1 cellular context compared by ENCODE assay signal in the genomic region with DNA sequence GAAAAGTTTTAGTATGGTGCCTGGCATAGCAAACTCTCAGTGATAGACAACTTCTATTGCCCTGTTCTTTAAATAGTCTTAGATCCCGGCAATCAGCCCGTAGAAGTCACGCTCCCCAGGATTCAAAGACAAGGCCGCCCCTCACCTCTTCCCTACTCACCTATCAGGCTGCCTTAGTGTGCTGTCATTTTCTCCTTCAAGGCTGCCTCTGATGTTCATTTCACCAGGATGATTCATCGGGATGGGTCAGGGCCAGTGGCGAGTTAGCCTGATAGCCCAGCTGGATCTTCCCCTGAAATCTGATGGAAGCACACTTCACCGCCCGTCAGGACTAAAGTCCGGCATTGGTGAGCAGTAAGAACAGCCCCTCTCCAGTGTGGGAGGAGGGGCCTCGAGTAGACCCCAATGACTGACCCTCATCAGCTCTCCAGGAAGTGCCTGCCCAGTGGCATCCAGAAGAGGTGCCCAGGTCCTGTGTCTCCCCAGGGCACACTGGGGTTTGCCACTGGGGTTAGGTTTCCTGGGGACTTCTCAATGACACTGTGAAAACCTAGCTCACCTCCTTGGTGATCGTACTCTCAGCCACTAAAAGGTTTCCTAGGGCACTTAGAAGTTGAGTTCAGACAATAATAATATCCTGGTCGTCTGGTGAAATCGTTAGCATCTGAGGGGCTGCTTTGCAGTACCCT.
TF ChIP-seq lines count a peak whose summit lies in the region.

No MANE protein-coding gene starts in this region.

TF ChIP-seq in H1, 55 proteins besides CTCF, POLR2A, EP300 and RAD21:
- TF ChIP-seq TAF1 (IDR thresholded peaks at IDR 0.05; ENCODE audit: low read depth, low read length) = no peak
- TF ChIP-seq SP4 (IDR thresholded peaks at IDR 0.05; ENCODE audit: low read length) = no peak
- TF ChIP-seq EGR1 (IDR thresholded peaks at IDR 0.05; ENCODE audit: borderline replicate concordance, low read depth, low read length) = no peak
- no peak for TF ChIP-seq SIX5 (IDR thresholded peaks at IDR 0.05; ENCODE audit: low read depth, low read length)
- TF ChIP-seq POU5F1 (IDR thresholded peaks at IDR 0.05; ENCODE audit: low read depth, low read length) = no peak
- no peak for TF ChIP-seq MAFK (IDR thresholded peaks at IDR 0.05; ENCODE audit: low read depth, low read length)
- TF ChIP-seq, protein P1, sequence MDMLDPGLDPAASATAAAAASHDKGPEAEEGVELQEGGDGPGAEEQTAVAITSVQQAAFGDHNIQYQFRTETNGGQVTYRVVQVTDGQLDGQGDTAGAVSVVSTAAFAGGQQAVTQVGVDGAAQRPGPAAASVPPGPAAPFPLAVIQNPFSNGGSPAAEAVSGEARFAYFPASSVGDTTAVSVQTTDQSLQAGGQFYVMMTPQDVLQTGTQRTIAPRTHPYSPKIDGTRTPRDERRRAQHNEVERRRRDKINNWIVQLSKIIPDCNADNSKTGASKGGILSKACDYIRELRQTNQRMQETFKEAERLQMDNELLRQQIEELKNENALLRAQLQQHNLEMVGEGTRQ (IDR thresholded peaks at IDR 0.05; ENCODE audit: low read length) = no peak
- no peak for TF ChIP-seq SIN3A (conservative IDR thresholded peaks at IDR 0.05 in 1 of 2, IDR thresholded peaks at IDR 0.05 in 1 of 2; ENCODE audit: low read depth in 1 of 2, low read length in 2 of 2)
- no peak for TF ChIP-seq CBX5 (IDR thresholded peaks at IDR 0.05; ENCODE audit: low read depth, low read length)
- TF ChIP-seq EZH2 (IDR thresholded peaks at IDR 0.05; ENCODE audit: low read depth, low read length, severe bottlenecking) = no peak
- TF ChIP-seq CHD1 (IDR thresholded peaks at IDR 0.05; ENCODE audit: low read depth, low read length) = no peak
- TF ChIP-seq TBP (IDR thresholded peaks at IDR 0.05; ENCODE audit: low read depth, low read length) = no peak
- TF ChIP-seq HDAC2 (IDR thresholded peaks at IDR 0.05; ENCODE audit: borderline replicate concordance in 1 of 2, low read depth in 2 of 2, low read length in 2 of 2) = no peak
